ENCODE assay signal across 13 cellular contexts in genomic region chr3:149494759-149495580, GRCh38. TPM values are rescaled to one million over a fixed set of nuclear protein-coding genes. Genes with fewer than 3 reads are reported as not detected.
DNase-seq lines count a peak whose midpoint lies in the region; ATAC-seq and TF ChIP-seq lines count a peak whose summit lies in the region.
"Had no signal": no experiment of that assay in that cellular context is flagged by ENCODE, and none has a peak within 500 bp of the region (broad histone marks: within the 10 kb centered on the region; RNA-seq: fewer than 3 reads in every experiment).

No MANE protein-coding gene starts in this region.

- no peak overlapping the region for H3K4me3 Mint-ChIP-seq in type B pancreatic cell

- no peaks in the 10 kb centered on the region for H3K36me3 Mint-ChIP-seq in type B pancreatic cell

- peaks cover 6% of the 10 kb centered on the region for H3K4me1 Mint-ChIP-seq in type B pancreatic cell (ENCODE audit: unreplicated experiment)

- ATAC-seq in SK-N-SH treated with all-trans-retinoic acid at 6 μM for 48 hours = peak; percentile 74
- peak; percentile 97 for ATAC-seq in foreskin keratinocyte
- no peak for ATAC-seq in GM18867 (IDR thresholded peaks at IDR 0.05; ENCODE audit: unreplicated experiment)

- H3K9me3 Mint-ChIP-seq in type B pancreatic cell = no peaks in the 10 kb centered on the region

- no peaks in the 10 kb centered on the region for H3K4me1 ChIP-seq in foreskin keratinocyte
- H3K4me1 ChIP-seq: parathyroid adenoma had no signal

- H3K27me3 ChIP-seq in foreskin keratinocyte = peaks cover 8% of the 10 kb centered on the region

- H3K27ac Mint-ChIP-seq in type B pancreatic cell = no peak overlapping the region

- DNase-seq in A172 (ENCODE audit: low spot score) (peak; percentile 63), ELR (ENCODE audit: low read depth) (peak; percentile 89), foreskin keratinocyte (peak; percentile 63 to 75), SHP77 treated with DMSO at 0.1 percent for 48 hours (lab: John Stamatoyannopoulos, UW) (no peak), type B pancreatic cell (ENCODE audit: extremely low spot score, unreplicated experiment) (no peak)
- no peak for DNase-seq in activated CD4-positive, CD25-positive, alpha-beta regulatory T cell treated with anti-CD3 and anti-CD28 coated beads, Interleukin-2, amount 50 U/mL, for 72 hours
- DNase-seq: activated naive CD4-positive, alpha-beta T cell treated with anti-CD3 and anti-CD28 coated beads, Interleukin-2, amount 50 U/mL, for 16 hours; SIG-M5 had no signal

- peaks cover 4% of the 10 kb centered on the region for H3K27me3 Mint-ChIP-seq in type B pancreatic cell

- TF ChIP-seq CTCF in foreskin keratinocyte (conservative IDR thresholded peaks at IDR 0.05) = no peak
- TF ChIP-seq CTCF in type B pancreatic cell (conservative IDR thresholded peaks at IDR 0.05) = no peak

- H3K27ac ChIP-seq in foreskin keratinocyte = no peak overlapping the region
- H3K27ac ChIP-seq: KMS-11, parathyroid adenoma had no signal

TF ChIP-seq in SK-N-SH treated with all-trans-retinoic acid at 6 μM for 48 hours, 23 proteins besides CTCF, POLR2A, EP300 and RAD21:
- no peak for TF ChIP-seq GLIS3 (CRISPR knock-in tag; IDR thresholded peaks at IDR 0.05)
- TF ChIP-seq ZFP30 (CRISPR knock-in tag; IDR thresholded peaks at IDR 0.05) = no peak
- TF ChIP-seq TSHZ2 (CRISPR knock-in tag; IDR thresholded peaks at IDR 0.05) = no peak

RNA-seq across cellular contexts. Expression of gene TM4SF4, which starts 20.5 kb away (rescaled TPM):
- not detected in 2 replicates for total RNA-seq in A172 (2014; rRNA removed; shearing (Covaris generic))
- total RNA-seq in foreskin keratinocyte = not detected in 2 replicates
- polyA plus RNA-seq in foreskin keratinocyte = not detected in 2 replicates
- total RNA-seq in type B pancreatic cell (ENCODE audit: low replicate concordance) = 18.1 and 97.1 TPM in 2 replicates
- total RNA-seq: chondrocyte had no signal

Comparison
In these comparisons a context has a peak if more than half of its experiments do, and no peak if none do; other contexts are left out.
1. DNase-seq: peak in A172 (single experiment), ELR (single experiment) and foreskin keratinocyte (2 of 2); none in SHP77 treated with DMSO at 0.1 percent for 48 hours (single experiment), type B pancreatic cell (single experiment) and activated CD4-positive, CD25-positive, alpha-beta regulatory T cell treated with anti-CD3 and anti-CD28 coated beads, Interleukin-2, amount 50 U/mL, for 72 hours (single experiment).
2. RNA of gene TM4SF4, which starts 20.5 kb away (total RNA-seq): 18.1 to 97.1 TPM in type B pancreatic cell; not detected in A172 and not detected in foreskin keratinocyte; every median in the first group is over 10 times any median in the second.